Comparison of ENCODE assay signal across 24 cellular contexts in the genomic region with DNA sequence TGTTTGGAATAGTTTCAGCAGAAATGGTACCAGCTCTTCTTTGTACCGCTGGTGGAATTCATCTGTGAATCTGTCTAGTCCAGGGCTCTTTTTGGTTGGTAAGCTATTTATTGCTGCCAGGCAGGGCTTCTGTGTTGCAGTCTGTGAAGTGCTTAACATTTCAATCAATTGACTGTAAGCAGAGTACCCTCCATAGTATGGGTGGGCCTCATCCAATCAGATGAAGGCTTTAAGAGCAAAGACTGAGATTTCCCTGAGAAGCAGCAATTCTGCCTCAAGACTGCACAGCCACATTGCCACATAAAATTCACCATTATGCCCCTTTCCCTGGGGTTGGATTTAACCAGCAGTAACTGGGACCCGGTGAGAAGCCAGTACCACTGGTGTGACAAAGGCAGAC.
"Had no signal": no experiment of that assay in that cellular context is flagged by ENCODE, and none has a peak within 500 bp of the region (broad histone marks: within the 10 kb centered on the region; RNA-seq: fewer than 3 reads in every experiment).

No MANE protein-coding gene starts in this region.

- H3K4me3 ChIP-seq: neural progenitor cell, pancreas, psoas muscle, right lobe of liver, sigmoid colon, stomach, thoracic aorta, thyroid gland, tibial nerve, upper lobe of right lung, uterus had no signal

- H3K36me3 ChIP-seq: neural progenitor cell, neutrophil, pancreas, right lobe of liver, sigmoid colon, stomach, thoracic aorta, thyroid gland, tibial nerve, upper lobe of right lung, uterus had no signal

- H3K27ac ChIP-seq: neural progenitor cell, neutrophil, pancreas, psoas muscle, right lobe of liver, sigmoid colon, stomach, thoracic aorta, thyroid gland, tibial nerve, upper lobe of right lung, uterus had no signal

- H3K4me1 ChIP-seq: pancreas, right lobe of liver, sigmoid colon, stomach, thyroid gland, tibial nerve, upper lobe of right lung, uterus had no signal

- DNase-seq: naive thymus-derived CD4-positive, alpha-beta T cell; natural killer cell; nucleus accumbens; pancreas; psoas muscle; right cardiac atrium; right lobe of liver; sigmoid colon; small intestine; stimulated activated CD4-positive, alpha-beta T cell treated with anti-CD3 and anti-CD28 coated beads, Interleukin-15, amount 100 ng/mL, for 24 hours; stimulated activated CD4-positive, alpha-beta T cell treated with anti-CD3 and anti-CD28 coated beads, Interleukin-2, amount 100 ng/mL, for 24 hours; stimulated activated CD4-positive, alpha-beta T cell treated with anti-CD3 and anti-CD28 coated beads, Interleukin-2, amount 100 ng/mL, for 48 hours; stimulated activated CD4-positive, alpha-beta T cell treated with anti-CD3 and anti-CD28 coated beads, Interleukin-4, amount 100 ng/mL, for 24 hours; stimulated activated naive B cell treated with anti-CD40 and anti-IgM and Interleukin-4, amounts not matched to agents 10 μg/mL and 1 μg/mL and 100 μg/mL, for 72 hours; stimulated activated naive CD4-positive, alpha-beta T cell treated with Interleukin-2 at 50 U/mL for 16 hours; stomach; thyroid gland; upper lobe of right lung; uterus had no signal

- H3K4me2 ChIP-seq: neural progenitor cell had no signal

- FAIRE-seq: pancreas, small intestine had no signal

- H3K27me3 ChIP-seq: neural progenitor cell, neutrophil, pancreas, right lobe of liver, sigmoid colon, stomach, thyroid gland, tibial nerve, upper lobe of right lung, uterus had no signal

- H3K9me3 ChIP-seq: neutrophil, pancreas, psoas muscle, right lobe of liver, stomach, thoracic aorta, thyroid gland, tibial nerve, upper lobe of right lung, uterus had no signal

- H3K9ac ChIP-seq: neural progenitor cell had no signal

- H2AFZ ChIP-seq: neural progenitor cell had no signal

- ATAC-seq: naive thymus-derived CD4-positive, alpha-beta T cell; natural killer cell; pancreas; psoas muscle; right cardiac atrium; right lobe of liver; stimulated activated effector memory CD8-positive, alpha-beta T cell treated with anti-CD3 and anti-CD28 coated beads, Interleukin-12 subunit alpha, Interleukin-12 subunit beta, amount 100 ng/mL, for 72 hours; stimulated activated naive B cell treated with anti-CD40 and anti-IgM and Interleukin-4, amounts not matched to agents 10 μg/mL and 1 μg/mL and 100 μg/mL, for 72 hours; upper lobe of right lung had no signal
